In genomic region chr22:23038902-23039301, GRCh38 we compare ENCODE assay signal across 32 cellular contexts.
"Had no signal": no experiment of that assay in that cellular context is flagged by ENCODE, and none has a peak within 500 bp of the region (broad histone marks: within the 10 kb centered on the region; RNA-seq: fewer than 3 reads in every experiment).

No MANE protein-coding gene starts in this region.

- DNase-seq: activated CD4-positive, alpha-beta memory T cell treated with anti-CD3 and anti-CD28 coated beads, Interleukin-2, amount 10 ng/mL, durations not matched to agents 7 days and 5 days; activated CD4-positive, alpha-beta T cell treated with anti-CD3 and anti-CD28 coated beads for 1 hour; activated CD4-positive, alpha-beta T cell treated with anti-CD3 and anti-CD28 coated beads for 4 hours; activated CD4-positive, alpha-beta T cell treated with anti-CD3 and anti-CD28 coated beads, Interleukin-2, amount 10 ng/mL, durations not matched to agents 7 days and 5 days; activated CD4-positive, alpha-beta T cell treated with anti-CD3 and anti-CD28 coated beads, Interleukin-2, amount 50 U/mL, for 4 hours; activated effector memory CD4-positive, alpha-beta T cell treated with anti-CD3 and anti-CD28 coated beads, Interleukin-2, amount 50 U/mL, for 16 hours; activated naive CD4-positive, alpha-beta T cell treated with anti-CD3 and anti-CD28 coated beads for 36 hours; activated naive CD8-positive, alpha-beta T cell treated with anti-CD3 and anti-CD28 coated beads for 36 hours; activated naive CD8-positive, alpha-beta T cell treated with anti-CD3 and anti-CD28 coated beads, Interleukin-2, amount 50 U/mL, for 24 hours; activated T-cell treated with anti-CD3 and anti-CD28 coated beads, Interleukin-2, amount 50 U/mL, for 1 hour; activated T-cell treated with anti-CD3 and anti-CD28 coated beads, Interleukin-2, amount 50 U/mL, for 48 hours; adrenal gland; amygdala; aorta; central memory CD4-positive, alpha-beta T cell; cerebellar nuclear complex; colonic mucosa; effector CD8-positive, alpha-beta T cell; foreskin fibroblast; heart right ventricle; T-helper 2 cell had no signal

- H3K4me3 Mint-ChIP-seq: activated CD4-positive, alpha-beta memory T cell treated with anti-CD3 and anti-CD28 coated beads, Interleukin-2, amount 10 ng/mL, durations not matched to agents 7 days and 5 days; activated CD4-positive, alpha-beta T cell treated with anti-CD3 and anti-CD28 coated beads, Interleukin-2, amount 10 ng/mL, durations not matched to agents 7 days and 5 days; activated naive CD4-positive, alpha-beta T cell treated with anti-CD3 and anti-CD28 coated beads for 36 hours; activated naive CD4-positive, alpha-beta T cell treated with anti-CD3 and anti-CD28 coated beads, Interleukin-2, amount 50 U/mL, for 24 hours; activated naive CD8-positive, alpha-beta T cell treated with anti-CD3 and anti-CD28 coated beads for 36 hours; activated naive CD8-positive, alpha-beta T cell treated with anti-CD3 and anti-CD28 coated beads, Interleukin-2, amount 50 U/mL, for 24 hours; activated T-helper 1 cell treated with anti-CD3 and anti-CD28 coated beads, Interleukin-12 subunit alpha, Interleukin-12 subunit beta, Interleukin-2, Interleukin-4 antibody, amounts not matched to agents 30 ng/mL and 10 ng/mL and 1 ng/mL, durations not matched to agents 14 hours and 24 hours and 36 hours; brain; WTC11 had no signal

- H3K27ac ChIP-seq: adrenal gland, breast epithelium, cardiac muscle cell, colonic mucosa, epithelial cell of prostate, heart right ventricle had no signal

- H3K36me3 Mint-ChIP-seq: activated naive CD4-positive, alpha-beta T cell treated with anti-CD3 and anti-CD28 coated beads, Interleukin-2, amount 50 U/mL, for 24 hours; activated naive CD8-positive, alpha-beta T cell treated with anti-CD3 and anti-CD28 coated beads for 36 hours; brain; WTC11 had no signal

- H3K27me3 Mint-ChIP-seq: activated naive CD4-positive, alpha-beta T cell treated with anti-CD3 and anti-CD28 coated beads, Interleukin-2, amount 50 U/mL, for 24 hours had no signal

- H3K9me3 Mint-ChIP-seq: activated CD4-positive, alpha-beta memory T cell treated with anti-CD3 and anti-CD28 coated beads, Interleukin-2, amount 10 ng/mL, durations not matched to agents 7 days and 5 days; activated CD4-positive, alpha-beta T cell treated with anti-CD3 and anti-CD28 coated beads, Interleukin-2, amount 10 ng/mL, durations not matched to agents 7 days and 5 days; activated naive CD4-positive, alpha-beta T cell treated with anti-CD3 and anti-CD28 coated beads for 36 hours; activated naive CD4-positive, alpha-beta T cell treated with anti-CD3 and anti-CD28 coated beads, Interleukin-2, amount 50 U/mL, for 24 hours; activated naive CD8-positive, alpha-beta T cell treated with anti-CD3 and anti-CD28 coated beads for 36 hours; activated naive CD8-positive, alpha-beta T cell treated with anti-CD3 and anti-CD28 coated beads, Interleukin-2, amount 50 U/mL, for 24 hours; activated T-helper 1 cell treated with anti-CD3 and anti-CD28 coated beads, Interleukin-12 subunit alpha, Interleukin-12 subunit beta, Interleukin-2, Interleukin-4 antibody, amounts not matched to agents 30 ng/mL and 10 ng/mL and 1 ng/mL, durations not matched to agents 14 hours and 24 hours and 36 hours; activated T-helper 2 cell treated with anti-CD3 and anti-CD28 coated beads, Interferon-gamma antibody, Interleukin-2, Interleukin-4, amounts not matched to agents 10 μg/mL and 5 μg/mL and 100 μg/mL, durations not matched to agents 14 hours and 24 hours and 36 hours had no signal

- H3K27ac Mint-ChIP-seq: activated CD4-positive, alpha-beta memory T cell treated with anti-CD3 and anti-CD28 coated beads, Interleukin-2, amount 10 ng/mL, durations not matched to agents 7 days and 5 days; activated CD4-positive, alpha-beta T cell treated with anti-CD3 and anti-CD28 coated beads, Interleukin-2, amount 10 ng/mL, durations not matched to agents 7 days and 5 days; activated naive CD4-positive, alpha-beta T cell treated with anti-CD3 and anti-CD28 coated beads for 36 hours; activated naive CD4-positive, alpha-beta T cell treated with anti-CD3 and anti-CD28 coated beads, Interleukin-2, amount 50 U/mL, for 24 hours; activated naive CD8-positive, alpha-beta T cell treated with anti-CD3 and anti-CD28 coated beads for 36 hours; activated naive CD8-positive, alpha-beta T cell treated with anti-CD3 and anti-CD28 coated beads, Interleukin-2, amount 50 U/mL, for 24 hours; activated T-helper 1 cell treated with anti-CD3 and anti-CD28 coated beads, Interleukin-12 subunit alpha, Interleukin-12 subunit beta, Interleukin-2, Interleukin-4 antibody, amounts not matched to agents 30 ng/mL and 10 ng/mL and 1 ng/mL, durations not matched to agents 14 hours and 24 hours and 36 hours; activated T-helper 2 cell treated with anti-CD3 and anti-CD28 coated beads, Interferon-gamma antibody, Interleukin-2, Interleukin-4, amounts not matched to agents 10 μg/mL and 5 μg/mL and 100 μg/mL, durations not matched to agents 14 hours and 24 hours and 36 hours; WTC11 had no signal

- FAIRE-seq: endometrium, endothelial cell of umbilical vein, frontal cortex had no signal

- H3K27me3 ChIP-seq: adrenal gland, cardiac muscle cell, colonic mucosa had no signal

- H3K9me3 ChIP-seq: breast epithelium, colonic mucosa, heart right ventricle had no signal

- ATAC-seq: activated naive CD8-positive, alpha-beta T cell treated with anti-CD3 and anti-CD28 coated beads, Interleukin-2, amount 50 U/mL, for 24 hours; heart right ventricle; WTC11 had no signal

- H3K4me3 ChIP-seq: adrenal gland, breast epithelium, cardiac muscle cell, colonic mucosa, heart right ventricle had no signal

- H3K4me1 ChIP-seq: breast epithelium, colonic mucosa had no signal

- H3K36me3 ChIP-seq: adrenal gland, breast epithelium, cardiac muscle cell, colonic mucosa, heart right ventricle had no signal
